In genomic region chrX:5916945-5917344, GRCh38 we compare ENCODE assay signal across 20 cellular contexts.
DNase-seq lines count a peak whose midpoint lies in the region; ATAC-seq and TF ChIP-seq lines count a peak whose summit lies in the region.
"Had no signal": no experiment of that assay in that cellular context is flagged by ENCODE, and none has a peak within 500 bp of the region (broad histone marks: within the 10 kb centered on the region; RNA-seq: fewer than 3 reads in every experiment).

No MANE protein-coding gene starts in this region.

- H4K20me1 ChIP-seq in SK-N-SH (ENCODE audit: insufficient read depth) (no peaks in the 10 kb centered on the region), PC-3 (ENCODE audit: low read length) (no peaks in the 10 kb centered on the region)

- 24% methylated on average over 3 of the region's 5 CpGs for WGBS in SK-N-SH (ENCODE audit: low lambda C conversion rate)

- TF ChIP-seq EP300 in SK-N-SH (IDR thresholded peaks at IDR 0.05; ENCODE audit: borderline replicate concordance in 1 of 2, low read depth in 1 of 2, low read length in 1 of 2), result no peak

- H2AFZ ChIP-seq in SK-N-SH (ENCODE audit: low read depth) (no peak overlapping the region), PC-3 (ENCODE audit: low read length) (no peak overlapping the region)

- no TSS peak for BruUV-seq in PC-3 (replicated peaks; lab: Mats Ljungman, UMichigan)

- H3K9me2 ChIP-seq in SK-N-SH (no peaks in the 10 kb centered on the region), PC-3 (replicated peaks; ENCODE audit: low read length) (no peaks in the 10 kb centered on the region)

- ATAC-seq in SK-N-SH treated with all-trans-retinoic acid at 6 μM for 48 hours (no peak), PC-3 (no peak), lower lobe of right lung (no peak)
- ATAC-seq: effector memory CD8-positive, alpha-beta T cell had no signal

- H3K27me3 ChIP-seq in SK-N-SH (ENCODE audit: insufficient read depth) (no peaks in the 10 kb centered on the region), PC-3 (ENCODE audit: low read length) (no peaks in the 10 kb centered on the region), lower lobe of right lung (ENCODE audit: low read depth) (no peaks in the 10 kb centered on the region), Peyer's patch (no peaks in the 10 kb centered on the region)
- H3K27me3 ChIP-seq: spleen, vagina had no signal

- H3K4me2 ChIP-seq in SK-N-SH, result no peak overlapping the region
- H3K4me2 ChIP-seq in PC-3 (ENCODE audit: low read length), result no peak overlapping the region

- H3K9me3 ChIP-seq in SK-N-SH (no peaks in the 10 kb centered on the region), PC-3 (ENCODE audit: low read length) (no peaks in the 10 kb centered on the region), lower lobe of right lung (no peaks in the 10 kb centered on the region), Peyer's patch (no peaks in the 10 kb centered on the region)
- H3K9me3 ChIP-seq: vagina had no signal

- H3K36me3 ChIP-seq in SK-N-SH (replicated peaks in 1 of 2; ENCODE audit: control insufficient read depth in 1 of 2, insufficient read depth in 2 of 2, low read length in 1 of 2) (no peaks in the 10 kb centered on the region), PC-3 (ENCODE audit: low read depth, low read length) (no peaks in the 10 kb centered on the region), lower lobe of right lung (no peaks in the 10 kb centered on the region), Peyer's patch (no peaks in the 10 kb centered on the region)
- H3K36me3 ChIP-seq: left ventricle myocardium inferior, spleen, vagina had no signal

- no peak overlapping the region for H3K27ac ChIP-seq in SK-N-SH (ENCODE audit: low read depth in 2 of 2, low read length in 1 of 2)
- no peak overlapping the region for H3K27ac ChIP-seq in PC-3 (ENCODE audit: low read length)
- H3K27ac ChIP-seq in lower lobe of right lung, result no peak overlapping the region
- H3K27ac ChIP-seq in Peyer's patch, result no peak overlapping the region
- H3K27ac ChIP-seq: left ventricle myocardium inferior, spleen, vagina had no signal

- H3F3A ChIP-seq in SK-N-SH (replicated peaks; ENCODE audit: insufficient read depth), result no peaks in the 10 kb centered on the region
- no peaks in the 10 kb centered on the region for H3F3A ChIP-seq in PC-3 (ENCODE audit: low read length, unreplicated experiment)

- DNase-seq in SK-N-SH (no peak), HT-29 (ENCODE audit: low spot score) (peak; percentile 4), PC-3 (no peak), iPS-NIHi11 (ENCODE audit: low spot score) (peak; percentile 2), lower lobe of right lung (no peak), cardiac septum (ENCODE audit: low spot score) (no peak), Peyer's patch (no peak)
- DNase-seq: activated CD4-positive, alpha-beta T cell treated with anti-CD3 and anti-CD28 coated beads, Interleukin-2, amount 50 U/mL, for 4 hours; activated naive CD4-positive, alpha-beta T cell treated with anti-CD3 and anti-CD28 coated beads, Interleukin-2, amount 10 ng/mL, durations not matched to agents 7 days and 5 days; activated T-cell treated with anti-CD3 and anti-CD28 coated beads for 4 hours; effector memory CD8-positive, alpha-beta T cell; glutamatergic neuron; immature natural killer cell; KG1; left ventricle myocardium inferior; NCI-H1092 treated with DMSO at 0.1 percent for 48 hours; NCI-H2081 treated with DMSO at 0.1 percent for 48 hours; spleen had no signal

- POLR2A ChIA-PET in SK-N-SH (lab: Yijun Ruan, JAX), result no interaction called here
- POLR2A ChIA-PET in PC-3 (lab: Charles Lee; ENCODE audit: unreplicated experiment), result no interaction called here

- H3K4me3 ChIP-seq in SK-N-SH (ENCODE audit: low read depth in 2 of 2, low read length in 1 of 2), result no peak overlapping the region
- H3K4me3 ChIP-seq in PC-3 (ENCODE audit: low read length), result no peak overlapping the region
- no peak overlapping the region for H3K4me3 ChIP-seq in lower lobe of right lung
- H3K4me3 ChIP-seq in Peyer's patch, result no peak overlapping the region
- H3K4me3 ChIP-seq: left ventricle myocardium inferior, spleen, vagina had no signal

- intact Hi-C loops in PC-3 (cut with micrococcal nuclease) (no loop called here), lower lobe of right lung (cut with DNase I) (no loop called here), cardiac septum (cut with DNase I) (no loop called here)

- CTCF ChIA-PET in SK-N-SH (lab: Yijun Ruan, JAX), result interaction anchor here (1.2 kb wide), 1 partner anchor 14 kb away, joined by 3 read pairs; no protein-coding TSS in a partner anchor
- CTCF ChIA-PET in PC-3 (lab: Charles Lee), result no interaction called here

- H3K4me1 ChIP-seq in SK-N-SH (ENCODE audit: control insufficient read depth in 1 of 2, insufficient read depth in 2 of 2, low read depth in 1 of 2, low read length in 1 of 2) (no peaks in the 10 kb centered on the region), PC-3 (ENCODE audit: insufficient read depth, low read length) (no peaks in the 10 kb centered on the region), lower lobe of right lung (no peaks in the 10 kb centered on the region), Peyer's patch (no peaks in the 10 kb centered on the region)
- H3K4me1 ChIP-seq: left ventricle myocardium inferior, spleen, vagina had no signal

- no peak for TF ChIP-seq RAD21 in SK-N-SH (IDR thresholded peaks at IDR 0.05; ENCODE audit: low read length)

- H3K79me2 ChIP-seq in SK-N-SH (ENCODE audit: insufficient read depth) (no peaks in the 10 kb centered on the region), PC-3 (ENCODE audit: low read length) (no peaks in the 10 kb centered on the region)

- H3K9ac ChIP-seq in SK-N-SH (no peak overlapping the region), PC-3 (ENCODE audit: low read length) (no peak overlapping the region)

- no peak for TF ChIP-seq POLR2A in Peyer's patch (IDR thresholded peaks at IDR 0.05)

- TF ChIP-seq CTCF in SK-N-SH (IDR thresholded peaks at IDR 0.05) (peak; percentile 13; the same call in 1 of the 2 replicates), PC-3 (conservative IDR thresholded peaks at IDR 0.05; ENCODE audit: low read depth, low read length) (peak; percentile 29; the same call in 1 of the 2 replicates), lower lobe of right lung (IDR thresholded peaks at IDR 0.05) (no peak), Peyer's patch (IDR thresholded peaks at IDR 0.05) (no peak)

TF ChIP-seq in SK-N-SH, 30 proteins besides CTCF, POLR2A, EP300 and RAD21 (continues in another document):
- TF ChIP-seq ZBTB33 (IDR thresholded peaks at IDR 0.05; ENCODE audit: borderline replicate concordance, low read depth), result no peak
- no peak for TF ChIP-seq MEF2A (IDR thresholded peaks at IDR 0.05; ENCODE audit: borderline replicate concordance, low read depth)
- TF ChIP-seq CHD2 (IDR thresholded peaks at IDR 0.05; ENCODE audit: low read length, partially characterized antibody), result no peak
- no peak for TF ChIP-seq TEAD4 (IDR thresholded peaks at IDR 0.05; ENCODE audit: borderline replicate concordance, insufficient read depth)
- TF ChIP-seq GABPA (IDR thresholded peaks at IDR 0.05; ENCODE audit: low read depth), result no peak
- no peak for TF ChIP-seq FOXM1 (IDR thresholded peaks at IDR 0.05; ENCODE audit: low read depth)

TF ChIP-seq in SK-N-SH treated with all-trans-retinoic acid at 6 μM for 48 hours, 23 proteins besides CTCF, POLR2A, EP300 and RAD21:
- no peak for TF ChIP-seq CREB5 (CRISPR knock-in tag; IDR thresholded peaks at IDR 0.05; ENCODE audit: low read depth)
- no peak for TF ChIP-seq ESRRG (CRISPR knock-in tag; IDR thresholded peaks at IDR 0.05)
- no peak for TF ChIP-seq TOX (CRISPR knock-in tag; IDR thresholded peaks at IDR 0.05; ENCODE audit: borderline replicate concordance)
- no peak for TF ChIP-seq ARNTL (CRISPR knock-in tag; IDR thresholded peaks at IDR 0.05; ENCODE audit: borderline replicate concordance, low read depth)
- no peak for TF ChIP-seq ZNF70 (CRISPR knock-in tag; IDR thresholded peaks at IDR 0.05)
- no peak for TF ChIP-seq ZFP3 (CRISPR knock-in tag; IDR thresholded peaks at IDR 0.05)

Comparison
In these comparisons a context has a peak if more than half of its experiments do, and no peak if none do; other contexts are left out.
1. DNase-seq: peak in HT-29 (single experiment) and iPS-NIHi11 (single experiment); none in SK-N-SH (single experiment), PC-3 (single experiment), lower lobe of right lung (single experiment), cardiac septum (single experiment) and Peyer's patch (0 of 3).
2. CTCF ChIP-seq: peak in SK-N-SH (single experiment) and PC-3 (single experiment); none in lower lobe of right lung (single experiment) and Peyer's patch (0 of 6).